In the genomic region with DNA sequence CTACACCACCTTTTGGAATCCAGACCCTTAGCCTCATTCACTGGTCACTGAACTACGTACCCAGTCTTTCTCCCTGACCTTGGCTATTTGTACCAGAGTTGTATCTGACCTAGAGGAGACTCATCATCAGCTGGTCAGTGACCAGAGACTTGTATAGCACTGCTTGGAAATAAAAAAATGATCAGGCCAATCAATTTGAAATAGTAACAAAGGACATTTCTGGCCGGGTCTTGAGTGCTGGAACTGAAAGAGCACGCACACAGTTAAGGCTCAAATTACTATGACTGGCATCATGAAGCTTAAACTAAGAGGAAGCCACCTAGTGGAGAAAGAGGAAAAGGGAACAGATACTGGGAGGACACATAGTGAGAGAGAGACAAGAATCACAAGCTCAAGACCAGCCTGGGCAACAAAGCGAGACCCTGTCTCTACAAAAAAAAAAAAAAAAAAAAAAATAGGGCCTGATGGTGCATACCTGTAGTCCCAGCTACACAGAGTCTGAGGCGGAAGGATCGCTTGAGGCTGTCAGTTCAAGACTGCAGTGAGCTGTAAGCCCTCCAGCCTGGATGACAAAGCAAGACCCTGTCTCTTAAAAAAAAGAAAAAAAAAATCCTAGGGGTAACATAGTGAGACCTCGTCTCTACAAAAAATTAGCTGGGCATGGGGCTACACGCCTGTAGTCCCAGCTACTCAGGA, we compare ENCODE assay signal across 1 cellular context.
TF ChIP-seq lines count a peak whose summit lies in the region.

No MANE protein-coding gene starts in this region.

TF ChIP-seq in HepG2, 621 proteins besides CTCF, POLR2A, EP300 and RAD21 (continued from another document and continues in another):
- TF ChIP-seq, protein P1, sequence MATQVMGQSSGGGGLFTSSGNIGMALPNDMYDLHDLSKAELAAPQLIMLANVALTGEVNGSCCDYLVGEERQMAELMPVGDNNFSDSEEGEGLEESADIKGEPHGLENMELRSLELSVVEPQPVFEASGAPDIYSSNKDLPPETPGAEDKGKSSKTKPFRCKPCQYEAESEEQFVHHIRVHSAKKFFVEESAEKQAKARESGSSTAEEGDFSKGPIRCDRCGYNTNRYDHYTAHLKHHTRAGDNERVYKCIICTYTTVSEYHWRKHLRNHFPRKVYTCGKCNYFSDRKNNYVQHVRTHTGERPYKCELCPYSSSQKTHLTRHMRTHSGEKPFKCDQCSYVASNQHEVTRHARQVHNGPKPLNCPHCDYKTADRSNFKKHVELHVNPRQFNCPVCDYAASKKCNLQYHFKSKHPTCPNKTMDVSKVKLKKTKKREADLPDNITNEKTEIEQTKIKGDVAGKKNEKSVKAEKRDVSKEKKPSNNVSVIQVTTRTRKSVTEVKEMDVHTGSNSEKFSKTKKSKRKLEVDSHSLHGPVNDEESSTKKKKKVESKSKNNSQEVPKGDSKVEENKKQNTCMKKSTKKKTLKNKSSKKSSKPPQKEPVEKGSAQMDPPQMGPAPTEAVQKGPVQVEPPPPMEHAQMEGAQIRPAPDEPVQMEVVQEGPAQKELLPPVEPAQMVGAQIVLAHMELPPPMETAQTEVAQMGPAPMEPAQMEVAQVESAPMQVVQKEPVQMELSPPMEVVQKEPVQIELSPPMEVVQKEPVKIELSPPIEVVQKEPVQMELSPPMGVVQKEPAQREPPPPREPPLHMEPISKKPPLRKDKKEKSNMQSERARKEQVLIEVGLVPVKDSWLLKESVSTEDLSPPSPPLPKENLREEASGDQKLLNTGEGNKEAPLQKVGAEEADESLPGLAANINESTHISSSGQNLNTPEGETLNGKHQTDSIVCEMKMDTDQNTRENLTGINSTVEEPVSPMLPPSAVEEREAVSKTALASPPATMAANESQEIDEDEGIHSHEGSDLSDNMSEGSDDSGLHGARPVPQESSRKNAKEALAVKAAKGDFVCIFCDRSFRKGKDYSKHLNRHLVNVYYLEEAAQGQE (IDR thresholded peaks at IDR 0.05; ENCODE audit: borderline replicate concordance in 1 of 2, low read depth in 1 of 2, low read length in 2 of 2), result no peak
- TF ChIP-seq MAFG (CRISPR knock-in tag; IDR thresholded peaks at IDR 0.05) (no peak), SIX4 (CRISPR knock-in tag; IDR thresholded peaks at IDR 0.05) (peak; percentile 89), ZNF124 (CRISPR knock-in tag; IDR thresholded peaks at IDR 0.05) (no peak), CAMTA2 (CRISPR knock-in tag; IDR thresholded peaks at IDR 0.05; ENCODE audit: borderline replicate concordance) (no peak), HNF4A (CRISPR knock-in tag; IDR thresholded peaks at IDR 0.05) (peak; percentile 43; the same call in 1 of the 2 replicates), ZNF251 (CRISPR knock-in tag; IDR thresholded peaks at IDR 0.05) (no peak), MIXL1 (CRISPR knock-in tag; IDR thresholded peaks at IDR 0.05) (0 out of 2 replicates have a peak, but pooled peaks have one; percentile 27), FOXK1 (CRISPR knock-in tag; IDR thresholded peaks at IDR 0.05; ENCODE audit: borderline replicate concordance, low read depth) (no peak), POGZ (CRISPR knock-in tag; IDR thresholded peaks at IDR 0.05) (0 out of 2 replicates have a peak, but pooled peaks have one; percentile 22), SNAPC2 (CRISPR knock-in tag; IDR thresholded peaks at IDR 0.05) (no peak), PAX8 (CRISPR knock-in tag; IDR thresholded peaks at IDR 0.05; ENCODE audit: borderline replicate concordance) (no peak), ZNF660 (CRISPR knock-in tag; IDR thresholded peaks at IDR 0.05; ENCODE audit: borderline replicate concordance, low read depth) (no peak), IRF2 (CRISPR knock-in tag; IDR thresholded peaks at IDR 0.05) (0 out of 2 replicates have a peak, but pooled peaks have one; percentile 20), FOSL2 (CRISPR knock-in tag; IDR thresholded peaks at IDR 0.05) (peak; percentile 11; the same call in 1 of the 2 replicates), ZNF121 (CRISPR knock-in tag; IDR thresholded peaks at IDR 0.05) (peak; percentile 76; the same call in 1 of the 2 replicates), ZNF460 (CRISPR knock-in tag; IDR thresholded peaks at IDR 0.05; ENCODE audit: borderline replicate concordance) (no peak), PHB2 (IDR thresholded peaks at IDR 0.05; ENCODE audit: partially characterized antibody) (no peak), CBX5 (CRISPR knock-in tag; IDR thresholded peaks at IDR 0.05; ENCODE audit: borderline replicate concordance) (no peak), ZMYM4 (CRISPR knock-in tag; IDR thresholded peaks at IDR 0.05) (peak; percentile 31; the same call in 1 of the 2 replicates), STAT5B (CRISPR knock-in tag; IDR thresholded peaks at IDR 0.05) (no peak), ZNF577 (CRISPR knock-in tag; IDR thresholded peaks at IDR 0.05; ENCODE audit: borderline replicate concordance, low read depth) (no peak), ZMYM3 (CRISPR knock-in tag; IDR thresholded peaks at IDR 0.05) (no peak), TBX3 (IDR thresholded peaks at IDR 0.05; ENCODE audit: borderline replicate concordance) (no peak), CHD2 (IDR thresholded peaks at IDR 0.05; ENCODE audit: low read depth, low read length) (no peak), TAF15 (IDR thresholded peaks at IDR 0.05; ENCODE audit: low read depth, low read length, poor library complexity, severe bottlenecking) (no peak), RBM22 (optimal IDR thresholded peaks at IDR 0.05; ENCODE audit: low read length) (no peak), ZNF589 (CRISPR knock-in tag; conservative IDR thresholded peaks at IDR 0.05) (no peak), ZNF282 (IDR thresholded peaks at IDR 0.05; ENCODE audit: partially characterized antibody) (no peak), U2AF2 (IDR thresholded peaks at IDR 0.05; ENCODE audit: low read depth, low read length) (no peak), ZNF34 (CRISPR knock-in tag; IDR thresholded peaks at IDR 0.05; ENCODE audit: borderline replicate concordance) (no peak), ZNF367 (CRISPR knock-in tag; IDR thresholded peaks at IDR 0.05; ENCODE audit: borderline replicate concordance) (no peak), TP53 (CRISPR knock-in tag; conservative IDR thresholded peaks at IDR 0.05) (no peak), SP2 (CRISPR knock-in tag; IDR thresholded peaks at IDR 0.05) (no peak), SRF (IDR thresholded peaks at IDR 0.05; ENCODE audit: low read depth, low read length) (no peak), ZNF333 (CRISPR knock-in tag; IDR thresholded peaks at IDR 0.05; ENCODE audit: borderline replicate concordance) (no peak), ZNF138 (CRISPR knock-in tag; IDR thresholded peaks at IDR 0.05; ENCODE audit: low read depth) (no peak), SALL2 (CRISPR knock-in tag; IDR thresholded peaks at IDR 0.05) (no peak), KMT2B (CRISPR knock-in tag; IDR thresholded peaks at IDR 0.05) (no peak), SIX1 (CRISPR knock-in tag; IDR thresholded peaks at IDR 0.05; ENCODE audit: borderline replicate concordance) (peak; percentile 91), CREB1 (IDR thresholded peaks at IDR 0.05) (no peak), CREB1 (CRISPR knock-in tag; IDR thresholded peaks at IDR 0.05) (no peak), PPARG (CRISPR knock-in tag; conservative IDR thresholded peaks at IDR 0.05) (peak; percentile 11; the same call in 1 of the 2 replicates), ZNF792 (CRISPR knock-in tag; IDR thresholded peaks at IDR 0.05) (no peak), CC2D1A (CRISPR knock-in tag; IDR thresholded peaks at IDR 0.05) (no peak), KDM5B (CRISPR knock-in tag; IDR thresholded peaks at IDR 0.05; ENCODE audit: borderline replicate concordance) (no peak), FOXA3 (CRISPR knock-in tag; IDR thresholded peaks at IDR 0.05) (no peak)
- TF ChIP-seq, protein P2, sequence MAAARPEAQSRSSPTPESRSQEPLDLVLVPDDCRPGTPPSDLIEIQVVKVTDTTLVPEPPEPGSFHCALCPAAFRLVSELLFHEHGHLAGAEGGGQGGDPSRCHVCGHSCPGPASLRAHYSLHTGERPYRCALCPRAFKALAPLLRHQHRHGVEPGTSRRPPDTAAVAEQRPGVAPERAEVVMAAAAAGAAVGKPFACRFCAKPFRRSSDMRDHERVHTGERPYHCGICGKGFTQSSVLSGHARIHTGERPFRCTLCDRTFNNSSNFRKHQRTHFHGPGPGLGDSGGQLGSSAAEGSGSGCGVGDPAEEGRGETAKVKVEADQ (CRISPR knock-in tag; IDR thresholded peaks at IDR 0.05; ENCODE audit: borderline replicate concordance), result no peak
- TF ChIP-seq, protein P3, sequence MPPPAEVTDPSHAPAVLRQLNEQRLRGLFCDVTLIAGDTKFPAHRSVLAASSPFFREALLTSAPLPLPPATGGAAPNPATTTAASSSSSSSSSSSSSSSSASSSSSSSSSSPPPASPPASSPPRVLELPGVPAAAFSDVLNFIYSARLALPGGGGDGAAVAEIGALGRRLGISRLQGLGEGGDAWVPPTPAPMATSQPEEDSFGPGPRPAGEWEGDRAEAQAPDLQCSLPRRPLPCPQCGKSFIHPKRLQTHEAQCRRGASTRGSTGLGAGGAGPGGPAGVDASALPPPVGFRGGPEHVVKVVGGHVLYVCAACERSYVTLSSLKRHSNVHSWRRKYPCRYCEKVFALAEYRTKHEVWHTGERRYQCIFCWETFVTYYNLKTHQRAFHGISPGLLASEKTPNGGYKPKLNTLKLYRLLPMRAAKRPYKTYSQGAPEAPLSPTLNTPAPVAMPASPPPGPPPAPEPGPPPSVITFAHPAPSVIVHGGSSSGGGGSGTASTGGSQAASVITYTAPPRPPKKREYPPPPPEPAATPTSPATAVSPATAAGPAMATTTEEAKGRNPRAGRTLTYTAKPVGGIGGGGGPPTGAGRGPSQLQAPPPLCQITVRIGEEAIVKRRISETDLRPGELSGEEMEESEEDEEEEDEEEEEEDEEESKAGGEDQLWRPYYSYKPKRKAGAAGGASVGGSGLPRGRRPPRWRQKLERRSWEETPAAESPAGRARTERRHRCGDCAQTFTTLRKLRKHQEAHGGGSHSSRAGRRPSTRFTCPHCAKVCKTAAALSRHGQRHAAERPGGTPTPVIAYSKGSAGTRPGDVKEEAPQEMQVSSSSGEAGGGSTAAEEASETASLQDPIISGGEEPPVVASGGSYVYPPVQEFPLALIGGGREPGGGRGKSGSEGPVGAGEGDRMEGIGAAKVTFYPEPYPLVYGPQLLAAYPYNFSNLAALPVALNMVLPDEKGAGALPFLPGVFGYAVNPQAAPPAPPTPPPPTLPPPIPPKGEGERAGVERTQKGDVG (CRISPR knock-in tag; IDR thresholded peaks at IDR 0.05; ENCODE audit: borderline replicate concordance), result no peak
- TF ChIP-seq, protein P4, sequence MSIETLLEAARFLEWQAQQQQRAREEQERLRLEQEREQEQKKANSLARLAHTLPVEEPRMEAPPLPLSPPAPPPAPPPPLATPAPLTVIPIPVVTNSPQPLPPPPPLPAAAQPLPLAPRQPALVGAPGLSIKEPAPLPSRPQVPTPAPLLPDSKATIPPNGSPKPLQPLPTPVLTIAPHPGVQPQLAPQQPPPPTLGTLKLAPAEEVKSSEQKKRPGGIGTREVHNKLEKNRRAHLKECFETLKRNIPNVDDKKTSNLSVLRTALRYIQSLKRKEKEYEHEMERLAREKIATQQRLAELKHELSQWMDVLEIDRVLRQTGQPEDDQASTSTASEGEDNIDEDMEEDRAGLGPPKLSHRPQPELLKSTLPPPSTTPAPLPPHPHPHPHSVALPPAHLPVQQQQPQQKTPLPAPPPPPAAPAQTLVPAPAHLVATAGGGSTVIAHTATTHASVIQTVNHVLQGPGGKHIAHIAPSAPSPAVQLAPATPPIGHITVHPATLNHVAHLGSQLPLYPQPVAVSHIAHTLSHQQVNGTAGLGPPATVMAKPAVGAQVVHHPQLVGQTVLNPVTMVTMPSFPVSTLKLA (IDR thresholded peaks at IDR 0.05), result no peak
- TF ChIP-seq, protein P5, sequence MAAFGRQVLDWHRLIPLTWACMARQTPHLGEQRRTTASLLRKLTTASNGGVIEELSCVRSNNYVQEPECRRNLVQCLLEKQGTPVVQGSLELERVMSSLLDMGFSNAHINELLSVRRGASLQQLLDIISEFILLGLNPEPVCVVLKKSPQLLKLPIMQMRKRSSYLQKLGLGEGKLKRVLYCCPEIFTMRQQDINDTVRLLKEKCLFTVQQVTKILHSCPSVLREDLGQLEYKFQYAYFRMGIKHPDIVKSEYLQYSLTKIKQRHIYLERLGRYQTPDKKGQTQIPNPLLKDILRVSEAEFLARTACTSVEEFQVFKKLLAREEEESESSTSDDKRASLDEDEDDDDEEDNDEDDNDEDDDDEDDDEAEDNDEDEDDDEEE (CRISPR knock-in tag; IDR thresholded peaks at IDR 0.05), result no peak
- TF ChIP-seq, protein P6, sequence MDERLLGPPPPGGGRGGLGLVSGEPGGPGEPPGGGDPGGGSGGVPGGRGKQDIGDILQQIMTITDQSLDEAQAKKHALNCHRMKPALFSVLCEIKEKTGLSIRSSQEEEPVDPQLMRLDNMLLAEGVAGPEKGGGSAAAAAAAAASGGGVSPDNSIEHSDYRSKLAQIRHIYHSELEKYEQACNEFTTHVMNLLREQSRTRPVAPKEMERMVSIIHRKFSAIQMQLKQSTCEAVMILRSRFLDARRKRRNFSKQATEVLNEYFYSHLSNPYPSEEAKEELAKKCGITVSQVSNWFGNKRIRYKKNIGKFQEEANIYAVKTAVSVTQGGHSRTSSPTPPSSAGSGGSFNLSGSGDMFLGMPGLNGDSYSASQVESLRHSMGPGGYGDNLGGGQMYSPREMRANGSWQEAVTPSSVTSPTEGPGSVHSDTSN (CRISPR knock-in tag; IDR thresholded peaks at IDR 0.05), result no peak
- TF ChIP-seq, protein P7, sequence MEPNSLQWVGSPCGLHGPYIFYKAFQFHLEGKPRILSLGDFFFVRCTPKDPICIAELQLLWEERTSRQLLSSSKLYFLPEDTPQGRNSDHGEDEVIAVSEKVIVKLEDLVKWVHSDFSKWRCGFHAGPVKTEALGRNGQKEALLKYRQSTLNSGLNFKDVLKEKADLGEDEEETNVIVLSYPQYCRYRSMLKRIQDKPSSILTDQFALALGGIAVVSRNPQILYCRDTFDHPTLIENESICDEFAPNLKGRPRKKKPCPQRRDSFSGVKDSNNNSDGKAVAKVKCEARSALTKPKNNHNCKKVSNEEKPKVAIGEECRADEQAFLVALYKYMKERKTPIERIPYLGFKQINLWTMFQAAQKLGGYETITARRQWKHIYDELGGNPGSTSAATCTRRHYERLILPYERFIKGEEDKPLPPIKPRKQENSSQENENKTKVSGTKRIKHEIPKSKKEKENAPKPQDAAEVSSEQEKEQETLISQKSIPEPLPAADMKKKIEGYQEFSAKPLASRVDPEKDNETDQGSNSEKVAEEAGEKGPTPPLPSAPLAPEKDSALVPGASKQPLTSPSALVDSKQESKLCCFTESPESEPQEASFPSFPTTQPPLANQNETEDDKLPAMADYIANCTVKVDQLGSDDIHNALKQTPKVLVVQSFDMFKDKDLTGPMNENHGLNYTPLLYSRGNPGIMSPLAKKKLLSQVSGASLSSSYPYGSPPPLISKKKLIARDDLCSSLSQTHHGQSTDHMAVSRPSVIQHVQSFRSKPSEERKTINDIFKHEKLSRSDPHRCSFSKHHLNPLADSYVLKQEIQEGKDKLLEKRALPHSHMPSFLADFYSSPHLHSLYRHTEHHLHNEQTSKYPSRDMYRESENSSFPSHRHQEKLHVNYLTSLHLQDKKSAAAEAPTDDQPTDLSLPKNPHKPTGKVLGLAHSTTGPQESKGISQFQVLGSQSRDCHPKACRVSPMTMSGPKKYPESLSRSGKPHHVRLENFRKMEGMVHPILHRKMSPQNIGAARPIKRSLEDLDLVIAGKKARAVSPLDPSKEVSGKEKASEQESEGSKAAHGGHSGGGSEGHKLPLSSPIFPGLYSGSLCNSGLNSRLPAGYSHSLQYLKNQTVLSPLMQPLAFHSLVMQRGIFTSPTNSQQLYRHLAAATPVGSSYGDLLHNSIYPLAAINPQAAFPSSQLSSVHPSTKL (CRISPR knock-in tag; IDR thresholded peaks at IDR 0.05), result peak; percentile 11; the same call in 1 of the 2 replicates
